1 cellular context compared by ENCODE assay signal in the genomic region with DNA sequence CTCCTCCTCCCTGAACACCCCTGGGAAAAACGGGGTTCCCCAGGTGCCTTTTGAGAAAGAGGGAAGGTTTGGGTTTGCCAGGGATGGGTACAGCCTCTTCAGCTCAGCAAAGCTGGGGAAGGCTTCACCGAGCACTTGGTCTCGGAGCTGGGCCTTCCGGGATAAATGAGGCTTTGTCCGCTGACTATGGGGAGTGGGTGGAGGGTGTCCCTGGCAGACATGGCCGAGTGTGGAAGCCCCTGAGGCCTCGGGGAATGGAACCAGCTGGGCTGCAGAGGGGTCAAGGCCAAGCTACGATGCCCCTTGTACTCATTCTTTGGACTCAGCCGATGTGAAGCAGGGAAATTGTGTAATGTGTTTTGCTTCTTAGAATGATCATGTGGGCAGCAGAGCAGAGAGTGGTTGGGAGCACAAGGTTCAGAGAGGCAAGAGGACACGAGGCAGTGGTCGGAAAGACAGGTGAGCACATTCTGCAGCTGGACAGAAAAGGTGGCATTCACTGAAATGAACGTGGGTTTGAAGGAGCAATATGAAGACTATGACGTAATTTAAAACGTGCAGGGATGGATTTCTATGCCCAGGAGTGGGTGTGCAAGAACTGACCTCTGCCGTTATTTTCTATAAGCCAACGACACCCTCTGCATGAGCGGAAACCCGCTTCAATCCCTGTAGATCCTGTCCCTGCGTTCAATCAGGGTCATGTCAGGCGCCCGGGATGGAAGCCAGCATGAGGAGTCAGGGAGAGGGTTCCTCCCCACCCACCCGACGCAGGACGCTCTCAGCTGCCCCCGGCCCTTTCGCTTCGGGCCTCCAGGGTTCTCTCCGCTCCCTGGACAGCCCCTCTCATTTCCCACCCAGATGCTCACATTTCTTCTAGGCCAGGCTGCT.
TF ChIP-seq lines count a peak whose summit lies in the region.

No MANE protein-coding gene starts in this region.

TF ChIP-seq in HepG2, 621 proteins besides CTCF, POLR2A, EP300 and RAD21 (continued from another document and continues in another):
- TF ChIP-seq, protein P1, sequence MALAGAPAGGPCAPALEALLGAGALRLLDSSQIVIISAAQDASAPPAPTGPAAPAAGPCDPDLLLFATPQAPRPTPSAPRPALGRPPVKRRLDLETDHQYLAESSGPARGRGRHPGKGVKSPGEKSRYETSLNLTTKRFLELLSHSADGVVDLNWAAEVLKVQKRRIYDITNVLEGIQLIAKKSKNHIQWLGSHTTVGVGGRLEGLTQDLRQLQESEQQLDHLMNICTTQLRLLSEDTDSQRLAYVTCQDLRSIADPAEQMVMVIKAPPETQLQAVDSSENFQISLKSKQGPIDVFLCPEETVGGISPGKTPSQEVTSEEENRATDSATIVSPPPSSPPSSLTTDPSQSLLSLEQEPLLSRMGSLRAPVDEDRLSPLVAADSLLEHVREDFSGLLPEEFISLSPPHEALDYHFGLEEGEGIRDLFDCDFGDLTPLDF (CRISPR knock-in tag; IDR thresholded peaks at IDR 0.05): no peak
- no peak for TF ChIP-seq CCDC6 (CRISPR knock-in tag; IDR thresholded peaks at IDR 0.05)
- TF ChIP-seq RXRA (CRISPR knock-in tag; IDR thresholded peaks at IDR 0.05): peak; percentile 55; the same call in 1 of the 2 replicates
- no peak for TF ChIP-seq ZNF44 (CRISPR knock-in tag; IDR thresholded peaks at IDR 0.05)
- no peak for TF ChIP-seq RBM39 (IDR thresholded peaks at IDR 0.05; ENCODE audit: low read depth, low read length, poor library complexity, severe bottlenecking)
- TF ChIP-seq HOXA3 (CRISPR knock-in tag; IDR thresholded peaks at IDR 0.05): 0 out of 2 replicates have a peak, but pooled peaks have one; percentile 50
- TF ChIP-seq, protein P2, sequence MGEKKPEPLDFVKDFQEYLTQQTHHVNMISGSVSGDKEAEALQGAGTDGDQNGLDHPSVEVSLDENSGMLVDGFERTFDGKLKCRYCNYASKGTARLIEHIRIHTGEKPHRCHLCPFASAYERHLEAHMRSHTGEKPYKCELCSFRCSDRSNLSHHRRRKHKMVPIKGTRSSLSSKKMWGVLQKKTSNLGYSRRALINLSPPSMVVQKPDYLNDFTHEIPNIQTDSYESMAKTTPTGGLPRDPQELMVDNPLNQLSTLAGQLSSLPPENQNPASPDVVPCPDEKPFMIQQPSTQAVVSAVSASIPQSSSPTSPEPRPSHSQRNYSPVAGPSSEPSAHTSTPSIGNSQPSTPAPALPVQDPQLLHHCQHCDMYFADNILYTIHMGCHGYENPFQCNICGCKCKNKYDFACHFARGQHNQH (CRISPR knock-in tag; IDR thresholded peaks at IDR 0.05): no peak
- peak; percentile 84; the same call in 1 of the 2 replicates for TF ChIP-seq FOXO1 (CRISPR knock-in tag; IDR thresholded peaks at IDR 0.05)
- TF ChIP-seq, protein P3, sequence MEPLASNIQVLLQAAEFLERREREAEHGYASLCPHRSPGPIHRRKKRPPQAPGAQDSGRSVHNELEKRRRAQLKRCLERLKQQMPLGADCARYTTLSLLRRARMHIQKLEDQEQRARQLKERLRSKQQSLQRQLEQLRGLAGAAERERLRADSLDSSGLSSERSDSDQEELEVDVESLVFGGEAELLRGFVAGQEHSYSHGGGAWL (CRISPR knock-in tag; IDR thresholded peaks at IDR 0.05): 0 out of 2 replicates have a peak, but pooled peaks have one; percentile 15
- TF ChIP-seq SALL1 (CRISPR knock-in tag; IDR thresholded peaks at IDR 0.05): peak; percentile 86
- TF ChIP-seq, protein P4, sequence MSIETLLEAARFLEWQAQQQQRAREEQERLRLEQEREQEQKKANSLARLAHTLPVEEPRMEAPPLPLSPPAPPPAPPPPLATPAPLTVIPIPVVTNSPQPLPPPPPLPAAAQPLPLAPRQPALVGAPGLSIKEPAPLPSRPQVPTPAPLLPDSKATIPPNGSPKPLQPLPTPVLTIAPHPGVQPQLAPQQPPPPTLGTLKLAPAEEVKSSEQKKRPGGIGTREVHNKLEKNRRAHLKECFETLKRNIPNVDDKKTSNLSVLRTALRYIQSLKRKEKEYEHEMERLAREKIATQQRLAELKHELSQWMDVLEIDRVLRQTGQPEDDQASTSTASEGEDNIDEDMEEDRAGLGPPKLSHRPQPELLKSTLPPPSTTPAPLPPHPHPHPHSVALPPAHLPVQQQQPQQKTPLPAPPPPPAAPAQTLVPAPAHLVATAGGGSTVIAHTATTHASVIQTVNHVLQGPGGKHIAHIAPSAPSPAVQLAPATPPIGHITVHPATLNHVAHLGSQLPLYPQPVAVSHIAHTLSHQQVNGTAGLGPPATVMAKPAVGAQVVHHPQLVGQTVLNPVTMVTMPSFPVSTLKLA (IDR thresholded peaks at IDR 0.05): no peak
- TF ChIP-seq SOX13 (IDR thresholded peaks at IDR 0.05): no peak
- TF ChIP-seq SOX13 (CRISPR knock-in tag; conservative IDR thresholded peaks at IDR 0.05 in 1 of 2, IDR thresholded peaks at IDR 0.05 in 1 of 2): 0 out of 4 replicates have a peak, but pooled peaks of 1 of the 2 experiments have one; percentile 25
- TF ChIP-seq, protein P5, sequence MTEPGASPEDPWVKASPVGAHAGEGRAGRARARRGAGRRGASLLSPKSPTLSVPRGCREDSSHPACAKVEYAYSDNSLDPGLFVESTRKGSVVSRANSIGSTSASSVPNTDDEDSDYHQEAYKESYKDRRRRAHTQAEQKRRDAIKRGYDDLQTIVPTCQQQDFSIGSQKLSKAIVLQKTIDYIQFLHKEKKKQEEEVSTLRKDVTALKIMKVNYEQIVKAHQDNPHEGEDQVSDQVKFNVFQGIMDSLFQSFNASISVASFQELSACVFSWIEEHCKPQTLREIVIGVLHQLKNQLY (CRISPR knock-in tag; IDR thresholded peaks at IDR 0.05): peak; percentile 80
- TF ChIP-seq ZNF773 (CRISPR knock-in tag; IDR thresholded peaks at IDR 0.05; ENCODE audit: borderline replicate concordance): no peak
- peak; percentile 51 to 88; a peak in 3 of 4 replicates for TF ChIP-seq NR2F1 (CRISPR knock-in tag; IDR thresholded peaks at IDR 0.05)
- TF ChIP-seq DPF2 (CRISPR knock-in tag; IDR thresholded peaks at IDR 0.05; ENCODE audit: borderline replicate concordance, low read depth): peak; percentile 18; the same call in 1 of the 2 replicates
- TF ChIP-seq ZBTB20 (CRISPR knock-in tag; IDR thresholded peaks at IDR 0.05; ENCODE audit: borderline replicate concordance, low read depth): peak; percentile 75; the same call in 1 of the 2 replicates
- no peak for TF ChIP-seq CHD4 (IDR thresholded peaks at IDR 0.05; ENCODE audit: borderline replicate concordance, low read length)
- TF ChIP-seq MIER3 (CRISPR knock-in tag; IDR thresholded peaks at IDR 0.05; ENCODE audit: borderline replicate concordance): no peak
- TF ChIP-seq, protein P6, sequence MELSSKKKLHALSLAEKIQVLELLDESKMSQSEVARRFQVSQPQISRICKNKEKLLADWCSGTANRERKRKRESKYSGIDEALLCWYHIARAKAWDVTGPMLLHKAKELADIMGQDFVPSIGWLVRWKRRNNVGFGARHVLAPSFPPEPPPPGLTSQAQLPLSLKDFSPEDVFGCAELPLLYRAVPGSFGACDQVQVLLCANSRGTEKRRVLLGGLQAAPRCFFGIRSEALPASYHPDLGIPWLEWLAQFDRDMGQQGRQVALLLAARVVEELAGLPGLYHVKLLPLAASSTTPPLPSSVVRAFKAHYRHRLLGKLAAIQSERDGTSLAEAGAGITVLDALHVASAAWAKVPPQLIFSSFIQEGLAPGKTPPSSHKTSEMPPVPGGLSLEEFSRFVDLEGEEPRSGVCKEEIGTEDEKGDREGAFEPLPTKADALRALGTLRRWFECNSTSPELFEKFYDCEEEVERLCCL (CRISPR knock-in tag; IDR thresholded peaks at IDR 0.05; ENCODE audit: borderline replicate concordance): no peak
- TF ChIP-seq, protein P7, sequence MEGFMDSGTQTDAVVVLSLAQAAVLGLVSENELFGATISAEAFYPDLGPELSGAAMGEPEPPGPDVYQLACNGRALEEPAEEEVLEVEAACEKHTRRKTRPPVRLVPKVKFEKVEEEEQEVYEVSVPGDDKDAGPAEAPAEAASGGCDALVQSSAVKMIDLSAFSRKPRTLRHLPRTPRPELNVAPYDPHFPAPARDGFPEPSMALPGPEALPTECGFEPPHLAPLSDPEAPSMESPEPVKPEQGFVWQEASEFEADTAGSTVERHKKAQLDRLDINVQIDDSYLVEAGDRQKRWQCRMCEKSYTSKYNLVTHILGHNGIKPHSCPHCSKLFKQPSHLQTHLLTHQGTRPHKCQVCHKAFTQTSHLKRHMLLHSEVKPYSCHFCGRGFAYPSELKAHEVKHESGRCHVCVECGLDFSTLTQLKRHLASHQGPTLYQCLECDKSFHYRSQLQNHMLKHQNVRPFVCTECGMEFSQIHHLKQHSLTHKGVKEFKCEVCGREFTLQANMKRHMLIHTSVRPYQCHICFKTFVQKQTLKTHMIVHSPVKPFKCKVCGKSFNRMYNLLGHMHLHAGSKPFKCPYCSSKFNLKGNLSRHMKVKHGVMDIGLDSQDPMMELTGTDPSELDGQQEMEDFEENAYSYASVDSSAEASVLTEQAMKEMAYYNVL (CRISPR knock-in tag; IDR thresholded peaks at IDR 0.05; ENCODE audit: borderline replicate concordance): no peak
- TF ChIP-seq, protein P8, sequence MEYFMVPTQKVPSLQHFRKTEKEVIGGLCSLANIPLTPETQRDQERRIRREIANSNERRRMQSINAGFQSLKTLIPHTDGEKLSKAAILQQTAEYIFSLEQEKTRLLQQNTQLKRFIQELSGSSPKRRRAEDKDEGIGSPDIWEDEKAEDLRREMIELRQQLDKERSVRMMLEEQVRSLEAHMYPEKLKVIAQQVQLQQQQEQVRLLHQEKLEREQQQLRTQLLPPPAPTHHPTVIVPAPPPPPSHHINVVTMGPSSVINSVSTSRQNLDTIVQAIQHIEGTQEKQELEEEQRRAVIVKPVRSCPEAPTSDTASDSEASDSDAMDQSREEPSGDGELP (IDR thresholded peaks at IDR 0.05; ENCODE audit: borderline replicate concordance, low read depth): peak; percentile 74; the same call in 1 of the 2 replicates
- 0 out of 2 replicates have a peak, but pooled peaks have one; percentile 22 for TF ChIP-seq ZSCAN29 (CRISPR knock-in tag; conservative IDR thresholded peaks at IDR 0.05)
- TF ChIP-seq, protein P9, sequence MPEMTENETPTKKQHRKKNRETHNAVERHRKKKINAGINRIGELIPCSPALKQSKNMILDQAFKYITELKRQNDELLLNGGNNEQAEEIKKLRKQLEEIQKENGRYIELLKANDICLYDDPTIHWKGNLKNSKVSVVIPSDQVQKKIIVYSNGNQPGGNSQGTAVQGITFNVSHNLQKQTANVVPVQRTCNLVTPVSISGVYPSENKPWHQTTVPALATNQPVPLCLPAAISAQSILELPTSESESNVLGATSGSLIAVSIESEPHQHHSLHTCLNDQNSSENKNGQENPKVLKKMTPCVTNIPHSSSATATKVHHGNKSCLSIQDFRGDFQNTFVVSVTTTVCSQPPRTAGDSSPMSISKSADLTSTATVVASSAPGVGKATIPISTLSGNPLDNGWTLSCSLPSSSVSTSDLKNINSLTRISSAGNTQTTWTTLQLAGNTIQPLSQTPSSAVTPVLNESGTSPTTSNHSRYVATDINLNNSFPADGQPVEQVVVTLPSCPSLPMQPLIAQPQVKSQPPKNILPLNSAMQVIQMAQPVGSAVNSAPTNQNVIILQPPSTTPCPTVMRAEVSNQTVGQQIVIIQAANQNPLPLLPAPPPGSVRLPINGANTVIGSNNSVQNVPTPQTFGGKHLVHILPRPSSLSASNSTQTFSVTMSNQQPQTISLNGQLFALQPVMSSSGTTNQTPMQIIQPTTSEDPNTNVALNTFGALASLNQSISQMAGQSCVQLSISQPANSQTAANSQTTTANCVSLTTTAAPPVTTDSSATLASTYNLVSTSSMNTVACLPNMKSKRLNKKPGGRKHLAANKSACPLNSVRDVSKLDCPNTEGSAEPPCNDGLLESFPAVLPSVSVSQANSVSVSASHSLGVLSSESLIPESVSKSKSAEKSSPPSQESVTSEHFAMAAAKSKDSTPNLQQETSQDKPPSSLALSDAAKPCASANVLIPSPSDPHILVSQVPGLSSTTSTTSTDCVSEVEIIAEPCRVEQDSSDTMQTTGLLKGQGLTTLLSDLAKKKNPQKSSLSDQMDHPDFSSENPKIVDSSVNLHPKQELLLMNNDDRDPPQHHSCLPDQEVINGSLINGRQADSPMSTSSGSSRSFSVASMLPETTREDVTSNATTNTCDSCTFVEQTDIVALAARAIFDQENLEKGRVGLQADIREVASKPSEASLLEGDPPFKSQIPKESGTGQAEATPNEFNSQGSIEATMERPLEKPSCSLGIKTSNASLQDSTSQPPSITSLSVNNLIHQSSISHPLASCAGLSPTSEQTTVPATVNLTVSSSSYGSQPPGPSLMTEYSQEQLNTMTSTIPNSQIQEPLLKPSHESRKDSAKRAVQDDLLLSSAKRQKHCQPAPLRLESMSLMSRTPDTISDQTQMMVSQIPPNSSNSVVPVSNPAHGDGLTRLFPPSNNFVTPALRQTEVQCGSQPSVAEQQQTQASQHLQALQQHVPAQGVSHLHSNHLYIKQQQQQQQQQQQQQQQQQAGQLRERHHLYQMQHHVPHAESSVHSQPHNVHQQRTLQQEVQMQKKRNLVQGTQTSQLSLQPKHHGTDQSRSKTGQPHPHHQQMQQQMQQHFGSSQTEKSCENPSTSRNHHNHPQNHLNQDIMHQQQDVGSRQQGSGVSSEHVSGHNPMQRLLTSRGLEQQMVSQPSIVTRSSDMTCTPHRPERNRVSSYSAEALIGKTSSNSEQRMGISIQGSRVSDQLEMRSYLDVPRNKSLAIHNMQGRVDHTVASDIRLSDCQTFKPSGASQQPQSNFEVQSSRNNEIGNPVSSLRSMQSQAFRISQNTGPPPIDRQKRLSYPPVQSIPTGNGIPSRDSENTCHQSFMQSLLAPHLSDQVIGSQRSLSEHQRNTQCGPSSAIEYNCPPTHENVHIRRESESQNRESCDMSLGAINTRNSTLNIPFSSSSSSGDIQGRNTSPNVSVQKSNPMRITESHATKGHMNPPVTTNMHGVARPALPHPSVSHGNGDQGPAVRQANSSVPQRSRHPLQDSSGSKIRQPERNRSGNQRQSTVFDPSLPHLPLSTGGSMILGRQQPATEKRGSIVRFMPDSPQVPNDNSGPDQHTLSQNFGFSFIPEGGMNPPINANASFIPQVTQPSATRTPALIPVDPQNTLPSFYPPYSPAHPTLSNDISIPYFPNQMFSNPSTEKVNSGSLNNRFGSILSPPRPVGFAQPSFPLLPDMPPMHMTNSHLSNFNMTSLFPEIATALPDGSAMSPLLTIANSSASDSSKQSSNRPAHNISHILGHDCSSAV (CRISPR knock-in tag; IDR thresholded peaks at IDR 0.05; ENCODE audit: borderline replicate concordance): no peak
- TF ChIP-seq ARHGAP35 (CRISPR knock-in tag; IDR thresholded peaks at IDR 0.05; ENCODE audit: borderline replicate concordance): no peak
- peak; percentile 86 for TF ChIP-seq RXRB (CRISPR knock-in tag; IDR thresholded peaks at IDR 0.05; ENCODE audit: borderline replicate concordance)
- 0 out of 2 replicates have a peak, but pooled peaks have one; percentile 33 for TF ChIP-seq ELF3 (CRISPR knock-in tag; IDR thresholded peaks at IDR 0.05)
- TF ChIP-seq TSC22D2 (CRISPR knock-in tag; IDR thresholded peaks at IDR 0.05; ENCODE audit: borderline replicate concordance): no peak
- TF ChIP-seq ZMYM3 (CRISPR knock-in tag; IDR thresholded peaks at IDR 0.05): peak; percentile 83
- no peak for TF ChIP-seq MAF1 (CRISPR knock-in tag; IDR thresholded peaks at IDR 0.05; ENCODE audit: borderline replicate concordance)
- TF ChIP-seq ZSCAN21 (CRISPR knock-in tag; IDR thresholded peaks at IDR 0.05; ENCODE audit: borderline replicate concordance): 0 out of 2 replicates have a peak, but pooled peaks have one; percentile 40
- TF ChIP-seq ZNF121 (CRISPR knock-in tag; IDR thresholded peaks at IDR 0.05): no peak
- TF ChIP-seq GABPB1 (CRISPR knock-in tag; IDR thresholded peaks at IDR 0.05): peak; percentile 34
- TF ChIP-seq ZNF432 (CRISPR knock-in tag; IDR thresholded peaks at IDR 0.05; ENCODE audit: borderline replicate concordance): no peak
- no peak for TF ChIP-seq HNRNPK (IDR thresholded peaks at IDR 0.05; ENCODE audit: low read depth, low read length, poor library complexity, severe bottlenecking)
